ENCODE assay signal across 8 cellular contexts in genomic region chr4:122716825-122717448, GRCh38. TPM values are rescaled to one million over a fixed set of nuclear protein-coding genes. Genes with fewer than 3 reads are reported as not detected.
DNase-seq lines count a peak whose midpoint lies in the region; ATAC-seq, FAIRE-seq and TF ChIP-seq lines count a peak whose summit lies in the region.

No MANE protein-coding gene starts in this region.

- BruUV-seq in Calu3 (replicated peaks; lab: Mats Ljungman, UMichigan) = no TSS peak

- peak; percentile 81 for FAIRE-seq in pancreas (lab: Jason Lieb, UNC)

- TF ChIP-seq CTCF in Calu3 (IDR thresholded peaks at IDR 0.05; ENCODE audit: unreplicated experiment) (peak; percentile 34), foreskin fibroblast (IDR thresholded peaks at IDR 0.05; ENCODE audit: low read depth, low read length) (peak; percentile 96), pancreas (IDR thresholded peaks at IDR 0.05) (peak; percentile 6 to 73 (median 56)), vagina (IDR thresholded peaks at IDR 0.05) (peak; percentile 25 to 60 (median 30))

- peak; percentile 72 for DNase-seq in Calu3
- DNase-seq in RPMI8226 = peak; percentile 59
- peak; percentile 60 for DNase-seq in activated T-helper 9 cell treated with anti-CD3 and anti-CD28 coated beads, Interleukin-2, amount 50 U/mL, for 16 hours (ENCODE audit: low read depth)
- peak; percentile 64 to 88 for DNase-seq in foreskin fibroblast
- DNase-seq in pancreas = peak in 5 of 6 donors; percentile 23 to 64 (median 52)
- DNase-seq in vagina (ENCODE audit: extremely low spot score in 2 of 2) = no peak

- H3K27ac ChIP-seq in pancreas = no peak overlapping the region
- no peak overlapping the region for H3K27ac ChIP-seq in vagina

- TF ChIP-seq POLR2A in vagina (IDR thresholded peaks at IDR 0.05) = no peak

- H3K9me3 ChIP-seq in pancreas (no peaks in the 10 kb centered on the region), vagina (no peaks in the 10 kb centered on the region)

- no peak overlapping the region for H3K27ac Mint-ChIP-seq in Calu3 (ENCODE audit: unreplicated experiment)

- H3K36me3 ChIP-seq in pancreas = no peaks in the 10 kb centered on the region
- H3K36me3 ChIP-seq in vagina = no peaks in the 10 kb centered on the region

- no peaks in the 10 kb centered on the region for H3K9me3 Mint-ChIP-seq in Calu3 (ENCODE audit: low read depth, unreplicated experiment)

- H3K27me3 Mint-ChIP-seq in Calu3 (ENCODE audit: unreplicated experiment) = no peaks in the 10 kb centered on the region

- H3K4me1 Mint-ChIP-seq in Calu3 (ENCODE audit: low read depth, unreplicated experiment) = no peaks in the 10 kb centered on the region

- intact Hi-C loops in Calu3 (cut with micrococcal nuclease; ENCODE audit: unreplicated experiment) = loop anchor here (1.0 to 2.0 kb wide), 2 partner anchors 50 to 115 kb away; no protein-coding TSS in a partner anchor
- intact Hi-C loops in pancreas (cut with DNase I) = no loop called here
- intact Hi-C loops in vagina (cut with DNase I) = no loop called here

- H3K4me3 ChIP-seq in foreskin fibroblast (ENCODE audit: low read depth in 1 of 2, low read length in 2 of 2) (no peak overlapping the region), pancreas (no peak overlapping the region), vagina (no peak overlapping the region)

- H3K4me1 ChIP-seq in pancreas (no peaks in the 10 kb centered on the region), vagina (no peaks in the 10 kb centered on the region)

- no peak overlapping the region for H3K4me3 Mint-ChIP-seq in Calu3 (ENCODE audit: low read depth, unreplicated experiment)

- no peaks in the 10 kb centered on the region for H3K27me3 ChIP-seq in pancreas
- no peaks in the 10 kb centered on the region for H3K27me3 ChIP-seq in vagina

- no peaks in the 10 kb centered on the region for H3K36me3 Mint-ChIP-seq in Calu3 (ENCODE audit: insufficient read depth, unreplicated experiment)

- ATAC-seq in GM19328 (IDR thresholded peaks at IDR 0.05; ENCODE audit: unreplicated experiment) = peak; percentile 92
- peak; percentile 80 for ATAC-seq in HG03520 (IDR thresholded peaks at IDR 0.05; ENCODE audit: unreplicated experiment)
- ATAC-seq in pancreas = peak; percentile 68 to 89 (median 86)

- WGBS in pancreas, 2 donors = 17 to 24% methylated on average over 4 of the region's 4 CpGs

- CTCF ChIA-PET in Calu3 (lab: Charles Lee) = interaction anchor here (0.5 to 1.0 kb wide), 5 partner anchors 16 to 215 kb away, joined by 3 to 7 read pairs (median 4); partner anchors contain the start of genes BBS12 and NUDT6

RNA-seq across cellular contexts. Expression of gene BBS12, which starts 15.6 kb away (rescaled TPM):
- 2.4 TPM in 2 replicates for total RNA-seq in Calu3 (2022)
- total RNA-seq in pancreas = 1 to 10 TPM in 4 of 6 donors, under 1 TPM in 2; 0.88 to 2.7 (median 1.3) TPM
- 1 to 10 TPM in 1 of 2 donors, under 1 TPM in 1; 0.68 to 1.3 TPM for polyA plus RNA-seq in pancreas
- 2.2 TPM for total RNA-seq in vagina

Comparison
In these comparisons a context has a peak if more than half of its experiments do, and no peak if none do; other contexts are left out.
1. DNase-seq: peak in Calu3 (single experiment), RPMI8226 (single experiment), activated T-helper 9 cell treated with anti-CD3 and anti-CD28 coated beads, Interleukin-2, amount 50 U/mL, for 16 hours (single experiment), foreskin fibroblast (2 of 2) and pancreas (5 of 6); none in vagina (0 of 2).
2. CTCF ChIP-seq: peak in every context shown above with its lines; median percentile 96 in foreskin fibroblast; 56 in pancreas; 34 in Calu3; 30 in vagina.
3. Peak in every context shown above with its lines, with median percentiles within 50 percentile points of each other: ATAC-seq.